In the genomic region with DNA sequence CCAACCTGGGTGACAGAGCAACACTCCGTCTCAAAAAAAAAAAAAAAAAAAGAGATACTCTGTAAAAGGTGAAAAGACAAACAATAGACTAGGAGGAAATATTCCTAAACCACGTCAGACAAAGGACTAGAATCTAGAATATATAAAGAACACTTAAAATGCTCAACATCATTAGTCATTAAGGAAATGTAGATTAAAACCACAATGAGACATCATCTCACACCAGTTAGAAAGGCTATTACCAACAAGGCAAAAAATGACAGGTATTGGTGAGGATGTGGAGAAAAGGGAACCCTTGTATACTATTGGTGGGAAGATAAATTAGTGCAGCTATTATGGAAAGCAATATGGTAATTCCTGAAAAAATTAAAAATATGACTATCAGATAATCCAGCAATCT, we compare ENCODE assay signal across 28 cellular contexts.
"Had no signal": no experiment of that assay in that cellular context is flagged by ENCODE, and none has a peak within 500 bp of the region (broad histone marks: within the 10 kb centered on the region; RNA-seq: fewer than 3 reads in every experiment).

No MANE protein-coding gene starts in this region.

- H3K27ac ChIP-seq: body of pancreas, coronary artery, dorsolateral prefrontal cortex, heart right ventricle, left ventricle myocardium inferior, neutrophil, skin epidermis, stomach, thyroid gland, upper lobe of left lung, VCaP had no signal

- H3K4me1 Mint-ChIP-seq: naive B cell; nephron progenitor cell; stimulated activated naive B cell treated with anti-CD40 and anti-IgM and Interleukin-4, amounts not matched to agents 10 μg/mL and 1 μg/mL and 100 μg/mL, for 72 hours had no signal

- ATAC-seq: activated CD4-positive, CD25-positive, alpha-beta regulatory T cell treated with anti-CD3 and anti-CD28 coated beads, Interleukin-2, amount 50 U/mL, for 24 hours; body of pancreas; heart right ventricle; sciatic nerve; stimulated activated naive B cell treated with anti-CD40 and anti-IgM and Interleukin-4, amounts not matched to agents 10 μg/mL and 1 μg/mL and 100 μg/mL, for 72 hours had no signal

- H3K27me3 ChIP-seq: body of pancreas, dorsolateral prefrontal cortex, heart right ventricle, neutrophil, stomach, thyroid gland, upper lobe of left lung had no signal

- H3K27me3 Mint-ChIP-seq: activated naive CD8-positive, alpha-beta T cell; naive B cell; stimulated activated naive B cell treated with anti-CD40 and anti-IgM and Interleukin-4, amounts not matched to agents 10 μg/mL and 1 μg/mL and 100 μg/mL, for 72 hours had no signal

- DNase-seq: activated CD4-positive, alpha-beta T cell treated with anti-CD3 and anti-CD28 coated beads for 48 hours; activated CD4-positive, alpha-beta T cell treated with anti-CD3 and anti-CD28 coated beads, Interleukin-2, amount 50 U/mL, for 48 hours; activated CD8-positive, alpha-beta memory T cell treated with anti-CD3 and anti-CD28 coated beads for 24 hours; activated effector memory CD4-positive, alpha-beta T cell treated with Interleukin-2 at 50 U/mL for 16 hours; activated naive CD4-positive, alpha-beta T cell treated with Interleukin-2 at 50 U/mL for 16 hours; anterior cingulate cortex; body of pancreas; dorsolateral prefrontal cortex; effector memory CD4-positive, alpha-beta T cell; heart right ventricle; kidney glomerular epithelial cell; left ventricle myocardium inferior; naive B cell; nephron progenitor cell; stimulated activated CD4-positive, alpha-beta T cell treated with anti-CD3 and anti-CD28 coated beads, Interleukin-12 subunit alpha, Interleukin-12 subunit beta, amount 100 ng/mL, for 4 hours; stimulated activated CD4-positive, alpha-beta T cell treated with anti-CD3 and anti-CD28 coated beads, Interleukin-4, amount 100 ng/mL, for 4 hours; stimulated activated naive B cell treated with anti-CD40 and anti-IgM and Interleukin-4, amounts not matched to agents 10 μg/mL and 1 μg/mL and 100 μg/mL, for 72 hours; stomach; thyroid gland had no signal

- H3K36me3 Mint-ChIP-seq: activated naive CD8-positive, alpha-beta T cell; naive B cell; stimulated activated naive B cell treated with anti-CD40 and anti-IgM and Interleukin-4, amounts not matched to agents 10 μg/mL and 1 μg/mL and 100 μg/mL, for 72 hours had no signal

- H3K4me1 ChIP-seq: body of pancreas, heart right ventricle, left ventricle myocardium inferior, stomach, thyroid gland, upper lobe of left lung had no signal

- H3K4me3 ChIP-seq: body of pancreas, coronary artery, dorsolateral prefrontal cortex, heart right ventricle, left ventricle myocardium inferior, lung, skin epidermis, stomach, thyroid gland, upper lobe of left lung had no signal

- H3K36me3 ChIP-seq: heart right ventricle, left ventricle myocardium inferior, neutrophil, stomach, thyroid gland, upper lobe of left lung had no signal

- H3K4me3 Mint-ChIP-seq: activated naive CD8-positive, alpha-beta T cell; naive B cell; nephron progenitor cell; stimulated activated naive B cell treated with anti-CD40 and anti-IgM and Interleukin-4, amounts not matched to agents 10 μg/mL and 1 μg/mL and 100 μg/mL, for 72 hours had no signal

- H3K27ac Mint-ChIP-seq: activated naive CD8-positive, alpha-beta T cell; naive B cell; nephron progenitor cell; stimulated activated naive B cell treated with anti-CD40 and anti-IgM and Interleukin-4, amounts not matched to agents 10 μg/mL and 1 μg/mL and 100 μg/mL, for 72 hours had no signal

- H3K9me3 ChIP-seq: body of pancreas, neutrophil, thyroid gland, upper lobe of left lung had no signal
